In the genomic region with DNA sequence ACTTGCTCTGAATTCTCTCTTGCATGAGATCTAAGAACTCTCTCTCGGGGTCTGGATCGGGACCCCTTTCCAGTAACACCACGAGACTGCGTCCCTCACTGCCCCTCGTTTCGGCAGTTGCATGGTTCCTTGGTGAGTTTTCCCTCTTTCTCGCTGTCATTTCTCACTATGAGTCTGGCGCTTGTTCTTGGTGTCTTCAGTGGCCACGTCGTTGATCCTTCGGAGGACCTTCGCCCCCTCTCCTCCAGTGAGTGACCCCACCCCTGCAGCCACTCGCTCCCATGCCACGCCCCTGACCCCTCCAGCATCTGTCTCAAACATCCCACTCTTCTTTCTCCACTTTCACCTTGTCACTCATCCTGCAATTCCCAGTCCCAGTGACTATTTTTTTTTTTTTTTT, we compare ENCODE assay signal across 18 cellular contexts. TPM values are rescaled to one million over a fixed set of nuclear protein-coding genes. Genes with fewer than 3 reads are reported as not detected.
A peak's percentile ranks its signal among the peaks of the same experiment; 100 is the strongest.
DNase-seq lines count a peak whose midpoint lies in the region; ATAC-seq and TF ChIP-seq lines count a peak whose summit lies in the region.
"Had no signal": no experiment of that assay in that cellular context is flagged by ENCODE, and none has a peak within 500 bp of the region (broad histone marks: within the 10 kb centered on the region; RNA-seq: fewer than 3 reads in every experiment).

No MANE protein-coding gene starts in this region.

- H2BK120ac ChIP-seq in H9 (ENCODE audit: low read depth, low read length, poor library complexity, severe bottlenecking), result no peak overlapping the region

- TF ChIP-seq EP300 in suprapubic skin (IDR thresholded peaks at IDR 0.05), result no peak

- H3K36me3 Mint-ChIP-seq in H9 (ENCODE audit: insufficient read depth in 1 of 3, low read depth in 3 of 3) (peaks cover 3 to 14% (median 11%) of the 10 kb centered on the region in 3 experiments), mesothelial cell of epicardium (peaks cover 14% of the 10 kb centered on the region)
- H3K36me3 Mint-ChIP-seq in activated naive CD8-positive, alpha-beta T cell treated with anti-CD3 and anti-CD28 coated beads, Interleukin-2, amount 50 U/mL, for 24 hours (ENCODE audit: low read depth), result peaks cover 21% of the 10 kb centered on the region
- H3K36me3 Mint-ChIP-seq: brain had no signal

- no peak overlapping the region for H3K4me2 ChIP-seq in H9 (ENCODE audit: insufficient read depth, insufficient read length, low read length)

- H2BK5ac ChIP-seq in H9 (ENCODE audit: insufficient read length, low read length), result no peak overlapping the region

- no peak overlapping the region for H3K56ac ChIP-seq in H9 (ENCODE audit: insufficient read length, low read depth, low read length)

- H3K23me2 ChIP-seq in H9 (ENCODE audit: insufficient read length, low read depth, low read length, poor library complexity, severe bottlenecking), result no peaks in the 10 kb centered on the region

- H3K9me3 Mint-ChIP-seq in H9 (peaks cover 0 to 4% of the 10 kb centered on the region in 2 experiments; a peak in 1 of 5 replicates), mesothelial cell of epicardium (peaks cover 9% of the 10 kb centered on the region)
- no peaks in the 10 kb centered on the region for H3K9me3 Mint-ChIP-seq in activated naive CD8-positive, alpha-beta T cell treated with anti-CD3 and anti-CD28 coated beads, Interleukin-2, amount 50 U/mL, for 24 hours

- H2AFZ ChIP-seq in H9 (ENCODE audit: low read length), result no peak overlapping the region

- no peak overlapping the region for H3K4me3 ChIP-seq in brain microvascular endothelial cell (ENCODE audit: low read depth, low read length)
- H3K4me3 ChIP-seq in suprapubic skin, result no peak overlapping the region
- H3K4me3 ChIP-seq: stomach had no signal

- H3K4ac ChIP-seq in H9 (ENCODE audit: low read depth, low read length), result no peak overlapping the region

- no peak overlapping the region for H4K8ac ChIP-seq in H9 (replicated peaks; ENCODE audit: insufficient read length, low read depth, low read length)

- H3K4me1 Mint-ChIP-seq in H9, result peaks cover 31 to 33% of the 10 kb centered on the region in 2 experiments
- peaks cover 69% of the 10 kb centered on the region for H3K4me1 Mint-ChIP-seq in mesothelial cell of epicardium
- H3K4me1 Mint-ChIP-seq in activated naive CD8-positive, alpha-beta T cell treated with anti-CD3 and anti-CD28 coated beads, Interleukin-2, amount 50 U/mL, for 24 hours, result peaks cover 58% of the 10 kb centered on the region

- H3K9me3 ChIP-seq in H9 (ENCODE audit: control insufficient read depth, low read depth, low read length) (no peaks in the 10 kb centered on the region), suprapubic skin (no peaks in the 10 kb centered on the region)
- H3K9me3 ChIP-seq: stomach had no signal

- H4K20me1 ChIP-seq in H9 (ENCODE audit: control insufficient read depth, insufficient read depth, insufficient read length), result no peaks in the 10 kb centered on the region

- no peaks in the 10 kb centered on the region for H3K27me3 ChIP-seq in H9 (ENCODE audit: insufficient read depth, low read length)
- H3K27me3 ChIP-seq in brain microvascular endothelial cell (replicated peaks), result no peaks in the 10 kb centered on the region
- no peaks in the 10 kb centered on the region for H3K27me3 ChIP-seq in suprapubic skin
- H3K27me3 ChIP-seq: stomach had no signal

- H3K27me3 Mint-ChIP-seq in H9 (ENCODE audit: low read depth) (no peaks in the 10 kb centered on the region; the same call in 1 of the 2 replicates), mesothelial cell of epicardium (ENCODE audit: low read depth) (no peaks in the 10 kb centered on the region)
- no peaks in the 10 kb centered on the region for H3K27me3 Mint-ChIP-seq in activated naive CD8-positive, alpha-beta T cell treated with anti-CD3 and anti-CD28 coated beads, Interleukin-2, amount 50 U/mL, for 24 hours
- H3K27me3 Mint-ChIP-seq: brain had no signal

- no peak overlapping the region for H2BK12ac ChIP-seq in H9 (ENCODE audit: insufficient read length, low read depth, low read length)

- ATAC-seq in activated naive CD8-positive, alpha-beta T cell treated with anti-CD3 and anti-CD28 coated beads, Interleukin-2, amount 50 U/mL, for 24 hours, result no peak
- ATAC-seq: left colon had no signal

- H3K27ac Mint-ChIP-seq in H9 (peak overlapping the region in 2 of 3 experiments; percentile 13 to 68; a peak in 1 of 7 replicates), mesothelial cell of epicardium (peak overlapping the region; percentile 96)
- no peak overlapping the region for H3K27ac Mint-ChIP-seq in activated naive CD8-positive, alpha-beta T cell treated with anti-CD3 and anti-CD28 coated beads, Interleukin-2, amount 50 U/mL, for 24 hours

- no peak overlapping the region for H2BK20ac ChIP-seq in H9 (ENCODE audit: low read depth, low read length, poor library complexity, severe bottlenecking)

- H2BK15ac ChIP-seq in H9 (ENCODE audit: low read depth, low read length), result no peak overlapping the region

- TF ChIP-seq POLR2A in suprapubic skin (IDR thresholded peaks at IDR 0.05), result no peak

- no CpG with 5 or more reads among the region's 14 CpGs for WGBS in H9 (ENCODE audit: extremely low coverage, insufficient read length, low lambda C conversion rate)
- WGBS in suprapubic skin, result 95% methylated on average over 14 of the region's 14 CpGs

- H3K36me3 ChIP-seq in brain microvascular endothelial cell (replicated peaks) (peaks cover 17% of the 10 kb centered on the region), suprapubic skin (no peaks in the 10 kb centered on the region)
- H3K36me3 ChIP-seq: stomach had no signal

- DNase-seq in H9 (no peak), brain microvascular endothelial cell (no peak), mesothelial cell of epicardium (ENCODE audit: low spot score in 2 of 2, unreplicated experiment in 2 of 2) (no peak), suprapubic skin (ENCODE audit: low spot score in 2 of 2) (no peak), SKM-1 (lab: John Stamatoyannopoulos, UW; ENCODE audit: unreplicated experiment) (no peak), NCI-H524 treated with DMSO at 0.1 percent for 48 hours (lab: John Stamatoyannopoulos, UW) (no peak), NCI-H2227 treated with DMSO at 0.1 percent for 48 hours (lab: John Stamatoyannopoulos, UW) (no peak)
- no peak for DNase-seq in activated naive CD8-positive, alpha-beta T cell treated with anti-CD3 and anti-CD28 coated beads, Interleukin-2, amount 50 U/mL, for 24 hours
- DNase-seq: activated CD4-positive, alpha-beta T cell treated with anti-CD3 and anti-CD28 coated beads for 1 hour; activated CD8-positive, alpha-beta memory T cell treated with anti-CD3 and anti-CD28 coated beads, Interleukin-2, amount 50 U/mL, for 4 hours; activated naive CD4-positive, alpha-beta T cell; effector memory CD4-positive, alpha-beta T cell; left colon; NCI-H1436; NCI-H446 treated with DMSO at 0.1 percent for 48 hours; SIG-M5; stomach had no signal

- TF ChIP-seq CTCF in H9 (conservative IDR thresholded peaks at IDR 0.05) (no peak), brain microvascular endothelial cell (IDR thresholded peaks at IDR 0.05; ENCODE audit: low read depth, low read length, missing control alignments) (no peak), mesothelial cell of epicardium (IDR thresholded peaks at IDR 0.05; ENCODE audit: unreplicated experiment) (no peak), suprapubic skin (IDR thresholded peaks at IDR 0.05) (no peak)

- no peak overlapping the region for H3K23ac ChIP-seq in H9 (ENCODE audit: insufficient read length, low read depth, low read length)

- no peak overlapping the region for H3K9ac ChIP-seq in H9 (ENCODE audit: extremely low read depth, insufficient read length, low read length)

- H3K4me1 ChIP-seq in H9 (ENCODE audit: insufficient read depth, low read length), result peaks cover 16% of the 10 kb centered on the region; the same call in 1 of the 2 replicates
- H3K4me1 ChIP-seq in suprapubic skin, result peaks cover 51% of the 10 kb centered on the region

- H3T11ph ChIP-seq in H9 (ENCODE audit: low read length), result no peak overlapping the region

- no peak overlapping the region for H4K5ac ChIP-seq in H9 (ENCODE audit: insufficient read length, low read depth, low read length)

- H3K14ac ChIP-seq in H9 (ENCODE audit: insufficient read depth, low read length), result no peak overlapping the region

- H3K27ac ChIP-seq in H9 (ENCODE audit: insufficient read length, low read depth, low read length) (no peak overlapping the region), brain microvascular endothelial cell (peak overlapping the region; percentile 98), suprapubic skin (peak overlapping the region; percentile 88)

- in situ Hi-C loops in brain microvascular endothelial cell (cut with HindIII; ENCODE audit: low pct_ligation_motif_present, low sequenced_read_pairs), result no loop called here

- H3K18ac ChIP-seq in H9 (ENCODE audit: insufficient read length, low read depth, low read length), result no peak overlapping the region

- H3K79me2 ChIP-seq in H9 (ENCODE audit: insufficient read depth, low read length), result no peaks in the 10 kb centered on the region; the same call in 1 of the 2 replicates

- H2AK5ac ChIP-seq in H9 (ENCODE audit: insufficient read length, low read length), result no peak overlapping the region

- no peaks in the 10 kb centered on the region for H3K79me1 ChIP-seq in H9 (ENCODE audit: insufficient read depth, low read depth, low read length, poor library complexity, severe bottlenecking)

- no peak overlapping the region for H3K4me3 Mint-ChIP-seq in H9
- H3K4me3 Mint-ChIP-seq in mesothelial cell of epicardium, result no peak overlapping the region
- H3K4me3 Mint-ChIP-seq in activated naive CD8-positive, alpha-beta T cell treated with anti-CD3 and anti-CD28 coated beads, Interleukin-2, amount 50 U/mL, for 24 hours, result no peak overlapping the region
- H3K4me3 Mint-ChIP-seq: brain had no signal

- no peak overlapping the region for H4K91ac ChIP-seq in H9 (ENCODE audit: insufficient read length, low read depth, low read length)

RNA-seq across cellular contexts. Expression of a gene that starts 23.0 kb away (rescaled TPM):
- total RNA-seq in H9 (2021) (24.5 and 25.4 TPM in 2 replicates), mesothelial cell of epicardium (39.6 to 42.7 TPM (median 41.0 TPM) in 3 replicates), suprapubic skin (10 to 100 TPM in 1 of 4 donors, 1 to 10 TPM in 3; 4.3 to 10.7 (median 6.8) TPM)
